ENCODE assay signal across 1 cellular context in genomic region chr17:12790806-12791148, GRCh38.
TF ChIP-seq lines count a peak whose summit lies in the region.

No MANE protein-coding gene starts in this region.

TF ChIP-seq in GM12878, 131 proteins besides CTCF, POLR2A, EP300 and RAD21 (continued from another document):
- TF ChIP-seq E4F1 (IDR thresholded peaks at IDR 0.05; ENCODE audit: borderline replicate concordance, partially characterized antibody) (no peak), TARDBP (IDR thresholded peaks at IDR 0.05; ENCODE audit: borderline replicate concordance) (no peak), MYC (IDR thresholded peaks at IDR 0.05; ENCODE audit: insufficient read depth, insufficient read length, insufficient replicate concordance, low read length, severe bottlenecking) (no peak), SP1 (IDR thresholded peaks at IDR 0.05; ENCODE audit: low read depth, low read length) (no peak), RELB (IDR thresholded peaks at IDR 0.05; ENCODE audit: low read depth) (no peak), POLR2AphosphoS2 (IDR thresholded peaks at IDR 0.05; ENCODE audit: low read depth, low read length) (no peak), IRF5 (IDR thresholded peaks at IDR 0.05; ENCODE audit: borderline replicate concordance) (no peak)
